ENCODE assay signal across 14 cellular contexts in the genomic region with DNA sequence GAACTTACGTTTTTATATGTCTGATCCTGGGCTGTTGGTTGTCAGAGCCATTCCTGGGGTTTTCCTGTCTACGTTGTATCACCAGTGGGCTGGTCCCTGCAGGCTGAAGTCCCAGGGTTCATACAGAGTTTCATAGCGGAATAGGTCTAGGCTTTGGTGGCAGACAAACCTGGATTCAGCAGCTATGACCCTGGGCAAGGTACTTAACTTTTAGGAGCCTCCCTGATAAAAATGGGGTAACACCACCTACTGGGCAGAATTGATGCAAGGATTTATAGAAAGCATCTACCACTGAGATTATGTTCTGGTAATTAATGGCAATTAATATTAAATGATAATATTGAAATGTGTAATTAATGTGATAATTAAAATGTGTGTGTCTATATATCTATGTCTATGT.
DNase-seq lines count a peak whose midpoint lies in the region; ATAC-seq, FAIRE-seq and TF ChIP-seq lines count a peak whose summit lies in the region.
"Had no signal": no experiment of that assay in that cellular context is flagged by ENCODE, and none has a peak within 500 bp of the region (broad histone marks: within the 10 kb centered on the region; RNA-seq: fewer than 3 reads in every experiment).

No MANE protein-coding gene starts in this region.

- intact Hi-C loops in pancreas (cut with DNase I) (no loop called here), posterior vena cava (cut with DNase I) (no loop called here)

- H3K27me3 ChIP-seq in pancreas, result no peaks in the 10 kb centered on the region

- DNase-seq in NCI-H524 (lab: John Stamatoyannopoulos, UW) (peak; percentile 9 to 25), NCI-H524 treated with DMSO at 0.1 percent for 48 hours (lab: John Stamatoyannopoulos, UW) (no peak), LNCaP clone FGC (ENCODE audit: low read depth) (no peak), dermis blood vessel endothelial cell (peak; percentile 23), pancreas (no peak), DMS53 (lab: John Stamatoyannopoulos, UW) (no peak), posterior vena cava (ENCODE audit: low spot score) (no peak)
- DNase-seq: activated CD4-positive, alpha-beta T cell treated with anti-CD3 and anti-CD28 coated beads for 1 hour; EL; NCI-H2171; Right ventricle myocardium superior had no signal

- TF ChIP-seq CTCF in LNCaP clone FGC (IDR thresholded peaks at IDR 0.05; ENCODE audit: control insufficient read depth, extremely low read depth, insufficient read depth) (peak; percentile 36), pancreas (IDR thresholded peaks at IDR 0.05) (no peak)

- peaks cover 0 to 27% (median 0%) of the 10 kb centered on the region in 3 donors for H3K36me3 ChIP-seq in pancreas

- H3K4me1 ChIP-seq in pancreas, result no peaks in the 10 kb centered on the region

- H3K9me3 ChIP-seq in pancreas, result no peaks in the 10 kb centered on the region

- peak in 3 of 4 donors; percentile 22 to 51 (median 42) for ATAC-seq in pancreas
- no peak for ATAC-seq in HG03135 (IDR thresholded peaks at IDR 0.05; ENCODE audit: unreplicated experiment)
- ATAC-seq: naive thymus-derived CD8-positive, alpha-beta T cell had no signal

- 82 to 83% methylated on average over 3 of the region's 3 CpGs for WGBS in pancreas, 2 donors

- peak; percentile 23 for FAIRE-seq in pancreas (lab: Jason Lieb, UNC)
- FAIRE-seq: A204.1 had no signal

- H3K4me3 ChIP-seq in LNCaP clone FGC (ENCODE audit: low read depth, low read length) (no peak overlapping the region), pancreas (no peak overlapping the region)

- no peak overlapping the region for H3K27ac ChIP-seq in pancreas

Comparison
In these comparisons a context has a peak if more than half of its experiments do, and no peak if none do; other contexts are left out.
1. DNase-seq: peak in NCI-H524 (2 of 2) and dermis blood vessel endothelial cell (single experiment); none in NCI-H524 treated with DMSO at 0.1 percent for 48 hours (single experiment), LNCaP clone FGC (single experiment), pancreas (0 of 6), DMS53 (single experiment) and posterior vena cava (single experiment).